In the genomic region with DNA sequence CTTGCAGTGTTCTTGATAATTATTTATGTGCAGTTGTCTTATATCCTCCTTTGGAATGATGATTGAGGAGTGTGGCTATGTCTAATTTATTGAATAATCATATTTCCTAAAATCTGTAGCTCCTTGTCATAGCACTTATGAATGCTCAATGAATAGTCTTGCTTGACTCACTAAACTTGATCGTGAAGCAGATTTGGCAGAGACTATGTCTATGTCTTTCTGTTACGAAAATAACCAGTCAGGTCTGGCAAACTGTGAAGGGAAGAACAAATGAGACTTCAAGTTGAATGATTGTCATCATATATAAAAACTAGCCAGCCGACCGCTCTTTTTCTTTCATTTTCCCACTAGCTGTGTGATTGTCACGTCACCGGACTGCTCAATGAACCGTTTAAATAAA, we compare ENCODE assay signal across 12 cellular contexts.
DNase-seq lines count a peak whose midpoint lies in the region; ATAC-seq, FAIRE-seq and TF ChIP-seq lines count a peak whose summit lies in the region.
"Had no signal": no experiment of that assay in that cellular context is flagged by ENCODE, and none has a peak within 500 bp of the region (broad histone marks: within the 10 kb centered on the region; RNA-seq: fewer than 3 reads in every experiment).

No MANE protein-coding gene starts in this region.

- H3K4me3 ChIP-seq in ascending aorta (peak overlapping the region; percentile 11 to 56), kidney (ENCODE audit: low read length in 2 of 2) (peak overlapping the region; percentile 7 to 19), aorta (ENCODE audit: low read length in 2 of 2) (peak overlapping the region; percentile 35 to 93)
- H3K4me3 ChIP-seq: BLaER1 treated with 17β-estradiol and CSF1 and Interleukin-3, amounts not matched to agents 10 nM and 100 nM had no signal

- intact Hi-C loops in ascending aorta (cut with DNase I), result no loop called here
- intact Hi-C loops in kidney (cut with DNase I), result no loop called here
- intact Hi-C loops in aorta (cut with DNase I), result no loop called here

- no peak for ATAC-seq in aorta (ENCODE audit: low FRiP score)
- ATAC-seq in HG03442 (IDR thresholded peaks at IDR 0.05; ENCODE audit: unreplicated experiment), result no peak

- H3K4me1 ChIP-seq in ascending aorta (peaks cover under 1 to 7% of the 10 kb centered on the region in 2 donors), kidney (ENCODE audit: control insufficient read depth in 1 of 2, insufficient read depth in 1 of 2, low read depth in 1 of 2, low read length in 2 of 2) (no peaks in the 10 kb centered on the region), aorta (ENCODE audit: control insufficient read depth in 1 of 2, insufficient read depth in 2 of 2, low read length in 2 of 2) (peaks cover 3 to 4% of the 10 kb centered on the region in 2 donors)

- no peak overlapping the region for H3K9ac ChIP-seq in kidney (ENCODE audit: low read length in 2 of 2)
- H3K9ac ChIP-seq: BLaER1 treated with 17β-estradiol and CSF1 and Interleukin-3, amounts not matched to agents 10 nM and 100 nM had no signal

- WGBS in aorta, 2 donors, result 4 to 20% methylated on average over 7 of the region's 7 CpGs

- no peaks in the 10 kb centered on the region for H3K27me3 ChIP-seq in ascending aorta
- no peaks in the 10 kb centered on the region for H3K27me3 ChIP-seq in aorta (ENCODE audit: control insufficient read depth in 1 of 2, insufficient read depth in 2 of 2, low read length in 1 of 2)
- H3K27me3 ChIP-seq: BLaER1 treated with 17β-estradiol and CSF1 and Interleukin-3, amounts not matched to agents 10 nM and 100 nM had no signal

- H3K36me3 ChIP-seq in ascending aorta, result no peaks in the 10 kb centered on the region
- no peaks in the 10 kb centered on the region for H3K36me3 ChIP-seq in kidney (ENCODE audit: control insufficient read depth in 1 of 2, insufficient read depth in 2 of 2, low read length in 2 of 2)
- no peaks in the 10 kb centered on the region for H3K36me3 ChIP-seq in aorta (ENCODE audit: control insufficient read depth in 1 of 2, insufficient read depth in 2 of 2, low read length in 1 of 2)
- H3K36me3 ChIP-seq: BLaER1 treated with 17β-estradiol and CSF1 and Interleukin-3, amounts not matched to agents 10 nM and 100 nM had no signal

- H3K27ac ChIP-seq in ascending aorta (no peak overlapping the region), kidney (ENCODE audit: low read depth in 2 of 2, low read length in 2 of 2) (no peak overlapping the region), aorta (ENCODE audit: low read depth in 1 of 2, low read length in 2 of 2) (no peak overlapping the region)
- H3K27ac ChIP-seq: BLaER1 treated with 17β-estradiol and CSF1 and Interleukin-3, amounts not matched to agents 10 nM and 100 nM had no signal

- H3K9me3 ChIP-seq in ascending aorta (no peaks in the 10 kb centered on the region), kidney (ENCODE audit: control insufficient read depth in 1 of 2, low read length in 2 of 2) (no peaks in the 10 kb centered on the region), aorta (ENCODE audit: control insufficient read depth, low read length) (no peaks in the 10 kb centered on the region)

- no peak for TF ChIP-seq CTCF in ascending aorta (IDR thresholded peaks at IDR 0.05)
- TF ChIP-seq CTCF in kidney (IDR thresholded peaks at IDR 0.05; ENCODE audit: borderline replicate concordance, extremely low read depth, insufficient read depth), result no peak

- DNase-seq in M059J (ENCODE audit: low read depth) (peak; percentile 10), ascending aorta (ENCODE audit: low spot score in 2 of 2) (no peak), kidney (no peak), aorta (no peak), MV-4-11 (lab: John Stamatoyannopoulos, UW) (no peak), LoVo (ENCODE audit: low spot score) (no peak)
- DNase-seq: ACHN; CD4-positive, CD25-positive, alpha-beta regulatory T cell; DMS53; HCEC 1CT had no signal

- FAIRE-seq in kidney (lab: Jason Lieb, UNC), result no peak

Comparison
In these comparisons a context has a peak if more than half of its experiments do, and no peak if none do; other contexts are left out.
1. H3K4me3 ChIP-seq: peak in every context shown above with its lines; median percentile 64 in aorta; 34 in ascending aorta; 13 in kidney.